Comparison of ENCODE assay signal across 9 cellular contexts in genomic region chr15:90221251-90221900, GRCh38. TPM values are rescaled to one million over a fixed set of nuclear protein-coding genes. Genes with fewer than 3 reads are reported as not detected.
DNase-seq lines count a peak whose midpoint lies in the region; ATAC-seq and TF ChIP-seq lines count a peak whose summit lies in the region.
"Had no signal": no experiment of that assay in that cellular context is flagged by ENCODE, and none has a peak within 500 bp of the region (broad histone marks: within the 10 kb centered on the region; RNA-seq: fewer than 3 reads in every experiment).

No MANE protein-coding gene starts in this region.

- H3K27ac ChIP-seq in A673 (ENCODE audit: low read depth, low read length, poor library complexity, severe bottlenecking) (no peak overlapping the region), WERI-Rb-1 (peak overlapping the region; percentile 72), foreskin keratinocyte (peak overlapping the region; percentile 39)

- peak; percentile 54 for ATAC-seq in foreskin keratinocyte
- no peak for ATAC-seq in HG02759 (IDR thresholded peaks at IDR 0.05; ENCODE audit: unreplicated experiment)
- no peak for ATAC-seq in GM21381 (IDR thresholded peaks at IDR 0.05; ENCODE audit: unreplicated experiment)

- no peaks in the 10 kb centered on the region for H3K27me3 ChIP-seq in A673 (replicated peaks; ENCODE audit: insufficient read depth, low read depth, low read length, poor library complexity)
- H3K27me3 ChIP-seq in WERI-Rb-1 (ENCODE audit: insufficient read depth, low read depth, severe bottlenecking) = no peaks in the 10 kb centered on the region
- H3K27me3 ChIP-seq in foreskin keratinocyte = no peaks in the 10 kb centered on the region

- H3K4me1 ChIP-seq in A673 (ENCODE audit: insufficient read depth, low read length, poor library complexity, severe bottlenecking) (no peaks in the 10 kb centered on the region), foreskin keratinocyte (peaks cover 8% of the 10 kb centered on the region)

- no peak overlapping the region for H3K4me3 ChIP-seq in A673 (ENCODE audit: low read depth, low read length, poor library complexity, severe bottlenecking)
- H3K4me3 ChIP-seq in WERI-Rb-1 (ENCODE audit: low read depth, low read length) = no peak overlapping the region

- intact Hi-C loops in A673 (cut with micrococcal nuclease; ENCODE audit: unreplicated experiment) = no loop called here

- CTCF ChIA-PET in A673 (lab: Charles Lee) = interaction anchor here (0.5 to 1.5 kb wide), 9 partner anchors 9 to 1298 kb away, joined by 3 to 11 read pairs (median 4); partner anchors contain the start of gene TTLL13

- DNase-seq in A673 (ENCODE audit: low spot score) (peak; percentile 67), GM03348 (ENCODE audit: low spot score) (peak; percentile 94), NCI-H2107 treated with DMSO at 0.1 percent for 48 hours (lab: John Stamatoyannopoulos, UW; ENCODE audit: unreplicated experiment) (peak; percentile 51), WERI-Rb-1 (peak; percentile 89), foreskin keratinocyte (no peak), occipital lobe (lab: John Stamatoyannopoulos, UW) (peak; percentile 40)
- DNase-seq: natural killer cell had no signal

- no peaks in the 10 kb centered on the region for H3K36me3 ChIP-seq in A673 (ENCODE audit: insufficient read depth, low read length, poor library complexity, severe bottlenecking)
- H3K36me3 ChIP-seq in WERI-Rb-1 = peaks cover 92% of the 10 kb centered on the region

- TF ChIP-seq CTCF in A673 (conservative IDR thresholded peaks at IDR 0.05; ENCODE audit: low read depth, low read length) (peak; percentile 62), WERI-Rb-1 (IDR thresholded peaks at IDR 0.05; ENCODE audit: low read depth, low read length) (peak; percentile 95), foreskin keratinocyte (conservative IDR thresholded peaks at IDR 0.05) (peak; percentile 79)

- BruUV-seq in A673 (replicated peaks; lab: Mats Ljungman, UMichigan) = no TSS peak

- POLR2A ChIA-PET in A673 (lab: Charles Lee; ENCODE audit: low non-redundant PET) = interaction anchor here (0.6 kb wide), 1 partner anchor 66 kb away, joined by 11 read pairs; no protein-coding TSS in a partner anchor

- H3K9me3 ChIP-seq in A673 (ENCODE audit: low read depth, low read length, poor library complexity, severe bottlenecking) = no peaks in the 10 kb centered on the region
- no peaks in the 10 kb centered on the region for H3K9me3 ChIP-seq in WERI-Rb-1 (ENCODE audit: severe bottlenecking)

RNA-seq across cellular contexts. Expression of gene CIB1, which starts 12.4 kb away (rescaled TPM):
- total RNA-seq in A673 (2021) (39.7 and 41.9 TPM in 2 replicates), foreskin keratinocyte (59.7 and 61.2 TPM in 2 replicates), occipital lobe (2.7 TPM)
- 124 and 151 TPM in 2 replicates for polyA plus RNA-seq in foreskin keratinocyte

RNA-seq across cellular contexts. Expression of gene GDPGP1, which starts 12.6 kb away (rescaled TPM):
- total RNA-seq in A673 (2021) = 4.7 and 5.2 TPM in 2 replicates
- total RNA-seq in foreskin keratinocyte = 1.3 and 2.6 TPM in 2 replicates
- 0.60 and 1.1 TPM in 2 replicates for polyA plus RNA-seq in foreskin keratinocyte
- 9.7 TPM for total RNA-seq in occipital lobe

RNA-seq across cellular contexts. Expression of gene SEMA4B, which starts 20.2 kb away (rescaled TPM):
- 13.2 and 13.3 TPM in 2 replicates for total RNA-seq in A673 (2021)
- total RNA-seq in foreskin keratinocyte = 49.0 and 72.5 TPM in 2 replicates
- polyA plus RNA-seq in foreskin keratinocyte = 40.7 and 63.4 TPM in 2 replicates
- 36.3 TPM for total RNA-seq in occipital lobe

RNA-seq across cellular contexts. Expression of gene TTLL13, which starts 28.0 kb away (rescaled TPM):
- total RNA-seq in A673 (2021) (0.33 TPM in 1 of 2 replicates, not detected in the other), foreskin keratinocyte (0.07 TPM in 1 of 2 replicates, not detected in the other), occipital lobe (0.31 TPM)
- polyA plus RNA-seq in foreskin keratinocyte = not detected in 2 replicates

RNA-seq across cellular contexts. Expression of gene NGRN, which starts 44.1 kb away (rescaled TPM):
- total RNA-seq in A673 (2021) (125 and 135 TPM in 2 replicates), foreskin keratinocyte (48.6 and 52.0 TPM in 2 replicates), occipital lobe (241 TPM)
- polyA plus RNA-seq in foreskin keratinocyte = 45.4 and 51.5 TPM in 2 replicates

Comparison
In these comparisons a context has a peak if more than half of its experiments do, and no peak if none do; other contexts are left out.
1. DNase-seq: peak in A673 (single experiment), GM03348 (single experiment), NCI-H2107 treated with DMSO at 0.1 percent for 48 hours (single experiment), WERI-Rb-1 (single experiment) and occipital lobe (single experiment); none in foreskin keratinocyte (0 of 2).
2. RNA of gene CIB1, which starts 12.4 kb away (total RNA-seq): 59.7 to 61.2 TPM in foreskin keratinocyte and 39.7 to 41.9 TPM in A673; 2.7 TPM in occipital lobe (single experiment); every median in the first group is over 10 times any median in the second.
3. Peak in every context shown above with its lines, with median percentiles within 50 percentile points of each other: CTCF ChIP-seq.